In genomic region chr2:174247474-174248186, GRCh38 we compare ENCODE assay signal across 8 cellular contexts. TPM values are rescaled to one million over a fixed set of nuclear protein-coding genes. Genes with fewer than 3 reads are reported as not detected.
DNase-seq lines count a peak whose midpoint lies in the region; ATAC-seq, FAIRE-seq and TF ChIP-seq lines count a peak whose summit lies in the region.

No MANE protein-coding gene starts in this region.

- POLR2A ChIA-PET in HepG2 (lab: Yijun Ruan, JAX): interaction anchor here (1.0 to 2.7 kb wide), 7 partner anchors 11 to 284 kb away, joined by 3 to 17 read pairs (median 7); no protein-coding TSS in a partner anchor

- TF ChIP-seq CTCF in HepG2 (CRISPR knock-in tag; IDR thresholded peaks at IDR 0.05) (no peak), testis (IDR thresholded peaks at IDR 0.05) (no peak)

- peak overlapping the region; percentile 93 for H3K9ac ChIP-seq in HepG2 (ENCODE audit: insufficient read depth, low read depth, low read length)

- H3K9me3 Mint-ChIP-seq in activated T-cell treated with anti-CD3 and anti-CD28 coated beads, Interleukin-2, amount 50 U/mL, for 24 hours: no peaks in the 10 kb centered on the region
- no peaks in the 10 kb centered on the region for H3K9me3 Mint-ChIP-seq in central memory CD8-positive, alpha-beta T cell

- H3K36me3 ChIP-seq in HepG2 (replicated peaks in 1 of 2; ENCODE audit: control insufficient read depth in 1 of 2, insufficient read depth in 2 of 2, low read length in 2 of 2) (peaks cover 4 to 14% of the 10 kb centered on the region in 2 experiments; a peak in 4 of 5 replicates), testis (ENCODE audit: low read depth, missing control alignments) (no peaks in the 10 kb centered on the region)

- TF ChIP-seq POLR2A in HepG2 (IDR thresholded peaks at IDR 0.05; ENCODE audit: insufficient read depth in 1 of 2, low read depth in 2 of 2, low read length in 2 of 2): no peak
- TF ChIP-seq POLR2A in testis (IDR thresholded peaks at IDR 0.05): no peak

- peak overlapping the region; percentile 89 for H3K4me3 Mint-ChIP-seq in activated T-cell treated with anti-CD3 and anti-CD28 coated beads, Interleukin-2, amount 50 U/mL, for 24 hours
- peak overlapping the region; percentile 87 for H3K4me3 Mint-ChIP-seq in central memory CD8-positive, alpha-beta T cell

- H3K4me2 ChIP-seq in HepG2 (ENCODE audit: low read depth, low read length): peak overlapping the region; percentile 97

- peaks cover 37% of the 10 kb centered on the region for H3K4me1 Mint-ChIP-seq in activated T-cell treated with anti-CD3 and anti-CD28 coated beads, Interleukin-2, amount 50 U/mL, for 24 hours (ENCODE audit: low read depth)
- H3K4me1 Mint-ChIP-seq in central memory CD8-positive, alpha-beta T cell: peaks cover 10% of the 10 kb centered on the region

- peaks cover 0 to 4% of the 10 kb centered on the region in 2 experiments; a peak in 1 of 5 replicates for H3K27me3 ChIP-seq in HepG2 (ENCODE audit: control insufficient read depth in 1 of 2, insufficient read depth in 2 of 2, low read length in 2 of 2)
- H3K27me3 ChIP-seq in testis: no peaks in the 10 kb centered on the region

- H3K36me3 Mint-ChIP-seq in activated T-cell treated with anti-CD3 and anti-CD28 coated beads, Interleukin-2, amount 50 U/mL, for 24 hours (ENCODE audit: low read depth): peaks cover 49% of the 10 kb centered on the region
- H3K36me3 Mint-ChIP-seq in central memory CD8-positive, alpha-beta T cell (ENCODE audit: insufficient read depth): peaks cover 10% of the 10 kb centered on the region

- H3K4me1 ChIP-seq in HepG2 (ENCODE audit: insufficient read depth, low read length): peaks cover 45% of the 10 kb centered on the region
- H3K4me1 ChIP-seq in testis: peaks cover 13% of the 10 kb centered on the region

- TF ChIP-seq RAD21 in HepG2 (CRISPR knock-in tag; IDR thresholded peaks at IDR 0.05): no peak

- DNase-seq in activated T-cell treated with anti-CD3 and anti-CD28 coated beads, Interleukin-2, amount 50 U/mL, for 24 hours: no peak
- DNase-seq in activated T-cell treated with anti-CD3 and anti-CD28 coated beads, Interleukin-2, amount 50 U/mL, for 1 hour: no peak
- DNase-seq in NCI-H510A treated with DMSO at 0.1 percent for 48 hours (lab: John Stamatoyannopoulos, UW): peak; percentile 88
- no peak for DNase-seq in central memory CD8-positive, alpha-beta T cell (ENCODE audit: low spot score in 2 of 2)
- peak; percentile 70 for DNase-seq in HepG2 (ENCODE audit: low spot score)
- peak; percentile 54 for DNase-seq in testis
- DNase-seq in NCI-H1930 (lab: John Stamatoyannopoulos, UW): no peak

- in situ Hi-C loops in HepG2 (cut with HindIII; ENCODE audit: extremely low pct_ligation_motif_present, low pct_unique_long_range_greater_than_20kb): loop anchor here (5.0 kb wide), 1 partner anchor 85 kb away; the partner anchor contains the start of gene SP9

- no TSS peak for BruUV-seq in HepG2 (replicated peaks; lab: Mats Ljungman, UMichigan)

- peak; percentile 17 for ATAC-seq in HG02840 (IDR thresholded peaks at IDR 0.05; ENCODE audit: low FRiP score, unreplicated experiment)
- no peak for ATAC-seq in central memory CD8-positive, alpha-beta T cell (replicated peaks; ENCODE audit: extremely low read depth, poor library complexity, severe bottlenecking)
- peak; percentile 63 for ATAC-seq in HepG2

- H2AFZ ChIP-seq in HepG2 (ENCODE audit: low read length): no peak overlapping the region

- H4K20me1 ChIP-seq in HepG2 (ENCODE audit: insufficient read depth, low read length): peaks cover 18% of the 10 kb centered on the region; the same call in 1 of the 2 replicates

- FAIRE-seq in HepG2 (lab: Jason Lieb, UNC): no peak

- H3K9me3 ChIP-seq in HepG2 (ENCODE audit: low read length): no peaks in the 10 kb centered on the region
- H3K9me3 ChIP-seq in testis: no peaks in the 10 kb centered on the region

- intact Hi-C loops in HepG2 (cut with micrococcal nuclease; ENCODE audit: unreplicated experiment): loop anchor here (2.0 to 5.0 kb wide), 2 partner anchors 13 to 85 kb away; partner anchors contain the start of gene SP9
- intact Hi-C loops in testis (cut with DNase I; ENCODE audit: low total_unique reads): no loop called here

- H3K4me3 ChIP-seq in HepG2 (replicated peaks in 1 of 3; ENCODE audit: insufficient read depth in 1 of 3, low read depth in 2 of 3, low read length in 3 of 3) (peak overlapping the region; percentile 84 to 98 (median 90)), testis (peak overlapping the region; percentile 70 to 76)

- no peaks in the 10 kb centered on the region for H3K27me3 Mint-ChIP-seq in activated T-cell treated with anti-CD3 and anti-CD28 coated beads, Interleukin-2, amount 50 U/mL, for 24 hours
- H3K27me3 Mint-ChIP-seq in central memory CD8-positive, alpha-beta T cell: no peaks in the 10 kb centered on the region

- H3K27ac ChIP-seq in HepG2 (ENCODE audit: extremely low read length, insufficient read depth, low read length) (peak overlapping the region; percentile 92), testis (peak overlapping the region; percentile 83 to 86)

- CTCF ChIA-PET in HepG2 (lab: Yijun Ruan, JAX; ENCODE audit: low intra/inter-chr PET ratio, low total read pairs): no interaction called here

- H3K27ac Mint-ChIP-seq in activated T-cell treated with anti-CD3 and anti-CD28 coated beads, Interleukin-2, amount 50 U/mL, for 24 hours: peak overlapping the region; percentile 91
- peak overlapping the region; percentile 80 for H3K27ac Mint-ChIP-seq in central memory CD8-positive, alpha-beta T cell (ENCODE audit: low read depth)

- peaks cover 52% of the 10 kb centered on the region for H3K79me2 ChIP-seq in HepG2 (ENCODE audit: insufficient read depth, low read length)

- TF ChIP-seq EP300 in HepG2 (IDR thresholded peaks at IDR 0.05; ENCODE audit: low read depth in 2 of 2, low read length in 2 of 2): no peak
- no peak for TF ChIP-seq EP300 in HepG2 (CRISPR knock-in tag; IDR thresholded peaks at IDR 0.05; ENCODE audit: borderline replicate concordance)

- under 1% methylated on average over 11 of the region's 14 CpGs for whole genome bisulfite sequencing in HepG2 (ENCODE audit: low lambda C conversion rate)
- 8 to 10% methylated on average over 9 to 14 of the region's 14 CpGs for WGBS in testis, 2 donors

TF ChIP-seq in HepG2, 621 proteins besides CTCF, POLR2A, EP300 and RAD21 (continues in another document):
- TF ChIP-seq ZNF781 (CRISPR knock-in tag; IDR thresholded peaks at IDR 0.05; ENCODE audit: borderline replicate concordance, not compliant biosample characterization): peak; percentile 56
- TF ChIP-seq NR2F1 (CRISPR knock-in tag; IDR thresholded peaks at IDR 0.05): peak; percentile 55 to 85; a peak in 3 of 4 replicates
- TF ChIP-seq ZNF446 (CRISPR knock-in tag; IDR thresholded peaks at IDR 0.05): peak; percentile 15; the same call in 1 of the 2 replicates
- peak; percentile 56; the same call in 1 of the 2 replicates for TF ChIP-seq ZBTB37 (CRISPR knock-in tag; IDR thresholded peaks at IDR 0.05)
- 0 out of 2 replicates have a peak, but pooled peaks have one; percentile 59 for TF ChIP-seq CAMTA2 (CRISPR knock-in tag; IDR thresholded peaks at IDR 0.05; ENCODE audit: borderline replicate concordance)
- 0 out of 2 replicates have a peak, but pooled peaks have one; percentile 4 for TF ChIP-seq WIZ (CRISPR knock-in tag; IDR thresholded peaks at IDR 0.05)
- peak; percentile 25; the same call in 1 of the 2 replicates for TF ChIP-seq HNF4A (CRISPR knock-in tag; IDR thresholded peaks at IDR 0.05)

RNA-seq across cellular contexts. Expression of gene OLA1, which starts 0.7 kb away (rescaled TPM):
- total RNA-seq in HepG2 (2016; rRNA removed; fragmentation: Illumina TruSeq; extraction: Trizol) (241 and 333 TPM in 2 replicates), testis (10 to 100 TPM; 58.0 to 63.6 TPM)
- 129 and 154 TPM in 2 replicates for total RNA-seq in HepG2 (2016; cell fraction: cytosol; rRNA removed; fragmentation: Illumina TruSeq; extraction: Trizol; ENCODE audit: low read depth)
- total RNA-seq in HepG2 (2016; cell fraction: insoluble cytoplasmic fraction; rRNA removed; fragmentation: Illumina TruSeq; extraction: Trizol): 236 and 332 TPM in 2 replicates
- total RNA-seq in HepG2 (2016; cell fraction: membrane; rRNA removed; fragmentation: Illumina TruSeq; extraction: Trizol): 251 and 284 TPM in 2 replicates
- 155 and 160 TPM in 2 replicates for total RNA-seq in HepG2 (2016; cell fraction: nucleus; rRNA removed; fragmentation: Illumina TruSeq; extraction: Trizol)
- polyA plus RNA-seq in HepG2 (2011; rRNA removed) (97.6 and 153 TPM in 2 replicates), testis (ENCODE audit: insufficient read depth, low read depth, low replicate concordance) (118 TPM)
- 54.9 and 92.9 TPM in 2 replicates for polyA plus RNA-seq in HepG2 (2011; cell fraction: cytosol; rRNA removed)
- 22.4 and 30.1 TPM in 2 replicates for polyA plus RNA-seq in HepG2 (2011; cell fraction: nucleus; rRNA removed)
- 253 and 333 TPM in 2 replicates for polyA plus RNA-seq in HepG2 (2012)
- polyA plus RNA-seq in HepG2 (2016; cell fraction: cytosol; fragmentation: Illumina TruSeq; extraction: Trizol; ENCODE audit: low read depth): 221 and 228 TPM in 2 replicates
- polyA plus RNA-seq in HepG2 (2016; cell fraction: insoluble cytoplasmic fraction; fragmentation: Illumina TruSeq; extraction: Trizol; ENCODE audit: low read depth): 393 and 400 TPM in 2 replicates
- 292 and 328 TPM in 2 replicates for polyA plus RNA-seq in HepG2 (2016; cell fraction: membrane; fragmentation: Illumina TruSeq; extraction: Trizol; ENCODE audit: low read depth)
- 155 and 159 TPM in 2 replicates for polyA plus RNA-seq in HepG2 (2016; cell fraction: nucleus; fragmentation: Illumina TruSeq; extraction: Trizol; ENCODE audit: insufficient read depth, low read depth)
- polyA minus RNA-seq in HepG2 (2011; rRNA and poly(A)+ RNA removed; ENCODE audit: low replicate concordance): 24.6 and 35.4 TPM in 2 replicates
- polyA minus RNA-seq in HepG2 (2011; cell fraction: cytosol; rRNA and poly(A)+ RNA removed): 67.6 and 77.8 TPM in 2 replicates
- polyA minus RNA-seq in HepG2 (2011; cell fraction: nucleus; rRNA and poly(A)+ RNA removed): 116 and 148 TPM in 2 replicates

Comparison
In these comparisons a context has a peak if more than half of its experiments do, and no peak if none do; other contexts are left out.
1. DNase-seq: peak in NCI-H510A treated with DMSO at 0.1 percent for 48 hours (single experiment), HepG2 (single experiment) and testis (single experiment); none in activated T-cell treated with anti-CD3 and anti-CD28 coated beads, Interleukin-2, amount 50 U/mL, for 24 hours (single experiment), activated T-cell treated with anti-CD3 and anti-CD28 coated beads, Interleukin-2, amount 50 U/mL, for 1 hour (single experiment), central memory CD8-positive, alpha-beta T cell (0 of 2) and NCI-H1930 (0 of 2).